In the genomic region with DNA sequence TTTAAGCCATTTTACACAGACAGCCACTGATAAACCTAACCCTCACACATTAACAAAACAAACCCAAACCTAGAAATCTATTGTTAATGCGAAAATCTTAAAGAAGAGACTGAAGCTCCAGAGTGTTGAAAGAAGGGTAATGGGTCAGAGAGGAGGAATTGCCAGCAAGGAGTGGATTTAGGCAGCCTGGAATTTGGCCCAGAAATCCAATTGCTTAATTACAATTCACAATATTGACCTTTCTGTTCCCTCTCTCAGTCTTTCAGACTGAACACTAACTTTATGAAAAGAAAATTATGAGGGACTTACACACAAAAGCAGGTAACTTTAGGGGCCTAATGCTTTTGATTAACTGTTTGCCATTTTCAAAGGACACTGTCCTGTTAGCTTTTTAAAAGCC, we compare ENCODE assay signal across 1 cellular context.
TF ChIP-seq lines count a peak whose summit lies in the region.

No MANE protein-coding gene starts in this region.

TF ChIP-seq in WTC11, 78 proteins besides CTCF, POLR2A, EP300 and RAD21 (continued from another document):
- TF ChIP-seq, protein P1, sequence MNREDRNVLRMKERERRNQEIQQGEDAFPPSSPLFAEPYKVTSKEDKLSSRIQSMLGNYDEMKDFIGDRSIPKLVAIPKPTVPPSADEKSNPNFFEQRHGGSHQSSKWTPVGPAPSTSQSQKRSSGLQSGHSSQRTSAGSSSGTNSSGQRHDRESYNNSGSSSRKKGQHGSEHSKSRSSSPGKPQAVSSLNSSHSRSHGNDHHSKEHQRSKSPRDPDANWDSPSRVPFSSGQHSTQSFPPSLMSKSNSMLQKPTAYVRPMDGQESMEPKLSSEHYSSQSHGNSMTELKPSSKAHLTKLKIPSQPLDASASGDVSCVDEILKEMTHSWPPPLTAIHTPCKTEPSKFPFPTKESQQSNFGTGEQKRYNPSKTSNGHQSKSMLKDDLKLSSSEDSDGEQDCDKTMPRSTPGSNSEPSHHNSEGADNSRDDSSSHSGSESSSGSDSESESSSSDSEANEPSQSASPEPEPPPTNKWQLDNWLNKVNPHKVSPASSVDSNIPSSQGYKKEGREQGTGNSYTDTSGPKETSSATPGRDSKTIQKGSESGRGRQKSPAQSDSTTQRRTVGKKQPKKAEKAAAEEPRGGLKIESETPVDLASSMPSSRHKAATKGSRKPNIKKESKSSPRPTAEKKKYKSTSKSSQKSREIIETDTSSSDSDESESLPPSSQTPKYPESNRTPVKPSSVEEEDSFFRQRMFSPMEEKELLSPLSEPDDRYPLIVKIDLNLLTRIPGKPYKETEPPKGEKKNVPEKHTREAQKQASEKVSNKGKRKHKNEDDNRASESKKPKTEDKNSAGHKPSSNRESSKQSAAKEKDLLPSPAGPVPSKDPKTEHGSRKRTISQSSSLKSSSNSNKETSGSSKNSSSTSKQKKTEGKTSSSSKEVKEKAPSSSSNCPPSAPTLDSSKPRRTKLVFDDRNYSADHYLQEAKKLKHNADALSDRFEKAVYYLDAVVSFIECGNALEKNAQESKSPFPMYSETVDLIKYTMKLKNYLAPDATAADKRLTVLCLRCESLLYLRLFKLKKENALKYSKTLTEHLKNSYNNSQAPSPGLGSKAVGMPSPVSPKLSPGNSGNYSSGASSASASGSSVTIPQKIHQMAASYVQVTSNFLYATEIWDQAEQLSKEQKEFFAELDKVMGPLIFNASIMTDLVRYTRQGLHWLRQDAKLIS (CRISPR knock-in tag; IDR thresholded peaks at IDR 0.05; ENCODE audit: borderline replicate concordance), result no peak
- TF ChIP-seq, protein P2, sequence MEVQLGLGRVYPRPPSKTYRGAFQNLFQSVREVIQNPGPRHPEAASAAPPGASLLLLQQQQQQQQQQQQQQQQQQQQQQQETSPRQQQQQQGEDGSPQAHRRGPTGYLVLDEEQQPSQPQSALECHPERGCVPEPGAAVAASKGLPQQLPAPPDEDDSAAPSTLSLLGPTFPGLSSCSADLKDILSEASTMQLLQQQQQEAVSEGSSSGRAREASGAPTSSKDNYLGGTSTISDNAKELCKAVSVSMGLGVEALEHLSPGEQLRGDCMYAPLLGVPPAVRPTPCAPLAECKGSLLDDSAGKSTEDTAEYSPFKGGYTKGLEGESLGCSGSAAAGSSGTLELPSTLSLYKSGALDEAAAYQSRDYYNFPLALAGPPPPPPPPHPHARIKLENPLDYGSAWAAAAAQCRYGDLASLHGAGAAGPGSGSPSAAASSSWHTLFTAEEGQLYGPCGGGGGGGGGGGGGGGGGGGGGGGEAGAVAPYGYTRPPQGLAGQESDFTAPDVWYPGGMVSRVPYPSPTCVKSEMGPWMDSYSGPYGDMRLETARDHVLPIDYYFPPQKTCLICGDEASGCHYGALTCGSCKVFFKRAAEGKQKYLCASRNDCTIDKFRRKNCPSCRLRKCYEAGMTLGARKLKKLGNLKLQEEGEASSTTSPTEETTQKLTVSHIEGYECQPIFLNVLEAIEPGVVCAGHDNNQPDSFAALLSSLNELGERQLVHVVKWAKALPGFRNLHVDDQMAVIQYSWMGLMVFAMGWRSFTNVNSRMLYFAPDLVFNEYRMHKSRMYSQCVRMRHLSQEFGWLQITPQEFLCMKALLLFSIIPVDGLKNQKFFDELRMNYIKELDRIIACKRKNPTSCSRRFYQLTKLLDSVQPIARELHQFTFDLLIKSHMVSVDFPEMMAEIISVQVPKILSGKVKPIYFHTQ (CRISPR knock-in tag; IDR thresholded peaks at IDR 0.05), result no peak
- TF ChIP-seq, protein P3, sequence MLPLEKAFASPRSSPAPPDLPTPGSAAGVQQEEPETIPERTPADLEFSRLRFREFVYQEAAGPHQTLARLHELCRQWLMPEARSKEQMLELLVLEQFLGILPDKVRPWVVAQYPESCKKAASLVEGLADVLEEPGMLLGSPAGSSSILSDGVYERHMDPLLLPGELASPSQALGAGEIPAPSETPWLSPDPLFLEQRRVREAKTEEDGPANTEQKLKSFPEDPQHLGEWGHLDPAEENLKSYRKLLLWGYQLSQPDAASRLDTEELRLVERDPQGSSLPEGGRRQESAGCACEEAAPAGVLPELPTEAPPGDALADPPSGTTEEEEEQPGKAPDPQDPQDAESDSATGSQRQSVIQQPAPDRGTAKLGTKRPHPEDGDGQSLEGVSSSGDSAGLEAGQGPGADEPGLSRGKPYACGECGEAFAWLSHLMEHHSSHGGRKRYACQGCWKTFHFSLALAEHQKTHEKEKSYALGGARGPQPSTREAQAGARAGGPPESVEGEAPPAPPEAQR (CRISPR knock-in tag; IDR thresholded peaks at IDR 0.05), result no peak
- TF ChIP-seq, protein P4, sequence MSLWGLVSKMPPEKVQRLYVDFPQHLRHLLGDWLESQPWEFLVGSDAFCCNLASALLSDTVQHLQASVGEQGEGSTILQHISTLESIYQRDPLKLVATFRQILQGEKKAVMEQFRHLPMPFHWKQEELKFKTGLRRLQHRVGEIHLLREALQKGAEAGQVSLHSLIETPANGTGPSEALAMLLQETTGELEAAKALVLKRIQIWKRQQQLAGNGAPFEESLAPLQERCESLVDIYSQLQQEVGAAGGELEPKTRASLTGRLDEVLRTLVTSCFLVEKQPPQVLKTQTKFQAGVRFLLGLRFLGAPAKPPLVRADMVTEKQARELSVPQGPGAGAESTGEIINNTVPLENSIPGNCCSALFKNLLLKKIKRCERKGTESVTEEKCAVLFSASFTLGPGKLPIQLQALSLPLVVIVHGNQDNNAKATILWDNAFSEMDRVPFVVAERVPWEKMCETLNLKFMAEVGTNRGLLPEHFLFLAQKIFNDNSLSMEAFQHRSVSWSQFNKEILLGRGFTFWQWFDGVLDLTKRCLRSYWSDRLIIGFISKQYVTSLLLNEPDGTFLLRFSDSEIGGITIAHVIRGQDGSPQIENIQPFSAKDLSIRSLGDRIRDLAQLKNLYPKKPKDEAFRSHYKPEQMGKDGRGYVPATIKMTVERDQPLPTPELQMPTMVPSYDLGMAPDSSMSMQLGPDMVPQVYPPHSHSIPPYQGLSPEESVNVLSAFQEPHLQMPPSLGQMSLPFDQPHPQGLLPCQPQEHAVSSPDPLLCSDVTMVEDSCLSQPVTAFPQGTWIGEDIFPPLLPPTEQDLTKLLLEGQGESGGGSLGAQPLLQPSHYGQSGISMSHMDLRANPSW (CRISPR knock-in tag; conservative IDR thresholded peaks at IDR 0.05; ENCODE audit: low read depth), result no peak
- no peak for TF ChIP-seq CBFB (CRISPR knock-in tag; IDR thresholded peaks at IDR 0.05; ENCODE audit: low read depth)
- TF ChIP-seq ZNF317 (CRISPR knock-in tag; IDR thresholded peaks at IDR 0.05; ENCODE audit: borderline replicate concordance, low read depth), result no peak
- TF ChIP-seq, protein P5, sequence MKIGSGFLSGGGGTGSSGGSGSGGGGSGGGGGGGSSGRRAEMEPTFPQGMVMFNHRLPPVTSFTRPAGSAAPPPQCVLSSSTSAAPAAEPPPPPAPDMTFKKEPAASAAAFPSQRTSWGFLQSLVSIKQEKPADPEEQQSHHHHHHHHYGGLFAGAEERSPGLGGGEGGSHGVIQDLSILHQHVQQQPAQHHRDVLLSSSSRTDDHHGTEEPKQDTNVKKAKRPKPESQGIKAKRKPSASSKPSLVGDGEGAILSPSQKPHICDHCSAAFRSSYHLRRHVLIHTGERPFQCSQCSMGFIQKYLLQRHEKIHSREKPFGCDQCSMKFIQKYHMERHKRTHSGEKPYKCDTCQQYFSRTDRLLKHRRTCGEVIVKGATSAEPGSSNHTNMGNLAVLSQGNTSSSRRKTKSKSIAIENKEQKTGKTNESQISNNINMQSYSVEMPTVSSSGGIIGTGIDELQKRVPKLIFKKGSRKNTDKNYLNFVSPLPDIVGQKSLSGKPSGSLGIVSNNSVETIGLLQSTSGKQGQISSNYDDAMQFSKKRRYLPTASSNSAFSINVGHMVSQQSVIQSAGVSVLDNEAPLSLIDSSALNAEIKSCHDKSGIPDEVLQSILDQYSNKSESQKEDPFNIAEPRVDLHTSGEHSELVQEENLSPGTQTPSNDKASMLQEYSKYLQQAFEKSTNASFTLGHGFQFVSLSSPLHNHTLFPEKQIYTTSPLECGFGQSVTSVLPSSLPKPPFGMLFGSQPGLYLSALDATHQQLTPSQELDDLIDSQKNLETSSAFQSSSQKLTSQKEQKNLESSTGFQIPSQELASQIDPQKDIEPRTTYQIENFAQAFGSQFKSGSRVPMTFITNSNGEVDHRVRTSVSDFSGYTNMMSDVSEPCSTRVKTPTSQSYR (CRISPR knock-in tag; IDR thresholded peaks at IDR 0.05), result no peak
- TF ChIP-seq, protein P6, sequence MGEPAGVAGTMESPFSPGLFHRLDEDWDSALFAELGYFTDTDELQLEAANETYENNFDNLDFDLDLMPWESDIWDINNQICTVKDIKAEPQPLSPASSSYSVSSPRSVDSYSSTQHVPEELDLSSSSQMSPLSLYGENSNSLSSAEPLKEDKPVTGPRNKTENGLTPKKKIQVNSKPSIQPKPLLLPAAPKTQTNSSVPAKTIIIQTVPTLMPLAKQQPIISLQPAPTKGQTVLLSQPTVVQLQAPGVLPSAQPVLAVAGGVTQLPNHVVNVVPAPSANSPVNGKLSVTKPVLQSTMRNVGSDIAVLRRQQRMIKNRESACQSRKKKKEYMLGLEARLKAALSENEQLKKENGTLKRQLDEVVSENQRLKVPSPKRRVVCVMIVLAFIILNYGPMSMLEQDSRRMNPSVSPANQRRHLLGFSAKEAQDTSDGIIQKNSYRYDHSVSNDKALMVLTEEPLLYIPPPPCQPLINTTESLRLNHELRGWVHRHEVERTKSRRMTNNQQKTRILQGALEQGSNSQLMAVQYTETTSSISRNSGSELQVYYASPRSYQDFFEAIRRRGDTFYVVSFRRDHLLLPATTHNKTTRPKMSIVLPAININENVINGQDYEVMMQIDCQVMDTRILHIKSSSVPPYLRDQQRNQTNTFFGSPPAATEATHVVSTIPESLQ (CRISPR knock-in tag; IDR thresholded peaks at IDR 0.05), result no peak
